In genomic region chr4:54082168-54082567, GRCh38 we compare ENCODE assay signal across 11 cellular contexts. TPM values are rescaled to one million over a fixed set of nuclear protein-coding genes. Genes with fewer than 3 reads are reported as not detected.
DNase-seq lines count a peak whose midpoint lies in the region; ATAC-seq and TF ChIP-seq lines count a peak whose summit lies in the region.
"Had no signal": no experiment of that assay in that cellular context is flagged by ENCODE, and none has a peak within 500 bp of the region (broad histone marks: within the 10 kb centered on the region; RNA-seq: fewer than 3 reads in every experiment).

No MANE protein-coding gene starts in this region.

- no peak overlapping the region for H3K4me3 ChIP-seq in breast epithelium
- no peak overlapping the region for H3K4me3 ChIP-seq in transverse colon
- H3K4me3 ChIP-seq in vagina: no peak overlapping the region

- H3K27ac Mint-ChIP-seq in MCF 10A (ENCODE audit: low read depth, unreplicated experiment): peak overlapping the region; percentile 61
- H3K27ac Mint-ChIP-seq: activated naive CD8-positive, alpha-beta T cell; stimulated activated naive CD8-positive, alpha-beta T cell treated with anti-CD3 and anti-CD28 coated beads, Interleukin-15, Interleukin-2, amounts not matched to agents 100 ng/mL and 50 ng/mL, for 24 hours had no signal

- peaks cover 36% of the 10 kb centered on the region for H3K4me1 Mint-ChIP-seq in MCF 10A (ENCODE audit: insufficient read depth, unreplicated experiment)

- WGBS in transverse colon (ENCODE audit: low coverage in 1 of 2), 2 donors: 36% methylated on average over 1 of the region's 1 CpG; no CpG with 5 or more reads in 1 of the 2 donors

- no peak overlapping the region for H3K27ac ChIP-seq in breast epithelium
- peak overlapping the region; percentile 12 for H3K27ac ChIP-seq in foreskin keratinocyte
- H3K27ac ChIP-seq in transverse colon: no peak overlapping the region
- no peak overlapping the region for H3K27ac ChIP-seq in vagina

- DNase-seq in MCF 10A (ENCODE audit: unreplicated experiment) (peak; percentile 99), breast epithelium (ENCODE audit: low spot score in 2 of 2) (no peak), SW 1271 (lab: John Stamatoyannopoulos, UW) (peak; percentile 76 to 92), foreskin keratinocyte (peak; percentile 98 to 99), transverse colon (peak; percentile 57), vagina (ENCODE audit: extremely low spot score in 2 of 2) (no peak), CD1c-positive myeloid dendritic cell (ENCODE audit: extremely low spot score) (no peak)
- DNase-seq: C1 segment of cervical spinal cord had no signal

- BruUV-seq in MCF 10A (replicated peaks; lab: Mats Ljungman, UMichigan): no TSS peak

- ATAC-seq in foreskin keratinocyte (peak; percentile 90), HG03521 (IDR thresholded peaks at IDR 0.05; ENCODE audit: unreplicated experiment) (no peak)

- intact Hi-C loops in MCF 10A (cut with micrococcal nuclease): loop anchor here (1.0 kb wide), 1 partner anchor 18 kb away; the partner anchor contains the start of gene CHIC2
- intact Hi-C loops in breast epithelium (cut with DNase I; ENCODE audit: low total_unique reads): loop anchor here (10.0 kb wide), 2 partner anchors 97 to 963 kb away; no protein-coding TSS in a partner anchor
- intact Hi-C loops in transverse colon (cut with DNase I; ENCODE audit: low total_unique reads): no loop called here
- intact Hi-C loops in vagina (cut with DNase I): no loop called here

- H3K36me3 Mint-ChIP-seq in MCF 10A (ENCODE audit: insufficient read depth, unreplicated experiment): no peaks in the 10 kb centered on the region

- in situ Hi-C loops in transverse colon (cut with MboI; ENCODE audit: low pct_ligation_motif_present in 1 of 4, low pct_unique_long_range_greater_than_20kb in 1 of 4, low sequenced_read_pairs in 3 of 4): no loop called here

- POLR2A ChIA-PET in MCF 10A (lab: Yijun Ruan, JAX): interaction anchor here (1.0 kb wide), 1 partner anchor 15 kb away, joined by 3 read pairs; no protein-coding TSS in a partner anchor

- H3K27me3 ChIP-seq in breast epithelium (no peaks in the 10 kb centered on the region), foreskin keratinocyte (no peaks in the 10 kb centered on the region), transverse colon (peaks cover 13% of the 10 kb centered on the region), vagina (no peaks in the 10 kb centered on the region)

- no peaks in the 10 kb centered on the region for H3K9me3 Mint-ChIP-seq in MCF 10A (ENCODE audit: unreplicated experiment)
- H3K9me3 Mint-ChIP-seq: stimulated activated naive CD8-positive, alpha-beta T cell treated with anti-CD3 and anti-CD28 coated beads, Interleukin-15, Interleukin-2, amounts not matched to agents 100 ng/mL and 50 ng/mL, for 24 hours had no signal

- no peaks in the 10 kb centered on the region for H3K36me3 ChIP-seq in breast epithelium
- H3K36me3 ChIP-seq in transverse colon: no peaks in the 10 kb centered on the region
- H3K36me3 ChIP-seq in vagina: no peaks in the 10 kb centered on the region

- CTCF ChIA-PET in MCF 10A (lab: Yijun Ruan, JAX): no interaction called here

- H3K4me1 ChIP-seq in breast epithelium (no peaks in the 10 kb centered on the region), foreskin keratinocyte (peaks cover 31% of the 10 kb centered on the region), transverse colon (peaks cover 0 to 8% (median 7%) of the 10 kb centered on the region in 4 donors), vagina (peaks cover 5% of the 10 kb centered on the region)

- H3K9me3 ChIP-seq in breast epithelium (no peaks in the 10 kb centered on the region), transverse colon (no peaks in the 10 kb centered on the region), vagina (no peaks in the 10 kb centered on the region)

- no peaks in the 10 kb centered on the region for H3K27me3 Mint-ChIP-seq in MCF 10A (ENCODE audit: insufficient read depth, unreplicated experiment)
- H3K27me3 Mint-ChIP-seq: activated naive CD8-positive, alpha-beta T cell had no signal

- TF ChIP-seq CTCF in MCF 10A (IDR thresholded peaks at IDR 0.05; ENCODE audit: unreplicated experiment) (no peak), breast epithelium (IDR thresholded peaks at IDR 0.05) (no peak), foreskin keratinocyte (conservative IDR thresholded peaks at IDR 0.05) (no peak), transverse colon (IDR thresholded peaks at IDR 0.05) (no peak), vagina (IDR thresholded peaks at IDR 0.05) (no peak)

- TF ChIP-seq EP300 in transverse colon (IDR thresholded peaks at IDR 0.05; ENCODE audit: low read depth): no peak

- H3K4me3 Mint-ChIP-seq in MCF 10A (ENCODE audit: unreplicated experiment): peak overlapping the region; percentile 5
- H3K4me3 Mint-ChIP-seq: activated naive CD8-positive, alpha-beta T cell; stimulated activated naive CD8-positive, alpha-beta T cell treated with anti-CD3 and anti-CD28 coated beads, Interleukin-15, Interleukin-2, amounts not matched to agents 100 ng/mL and 50 ng/mL, for 24 hours had no signal

- TF ChIP-seq POLR2A in breast epithelium (IDR thresholded peaks at IDR 0.05) (no peak), transverse colon (IDR thresholded peaks at IDR 0.05) (no peak), vagina (IDR thresholded peaks at IDR 0.05) (no peak)

RNA-seq across cellular contexts. Expression of gene CHIC2, which starts 17.8 kb away (rescaled TPM):
- total RNA-seq in MCF 10A (2022) (59.4 and 59.6 TPM in 2 replicates), breast epithelium (10 to 100 TPM; 33.9 to 71.4 (median 47.5) TPM), foreskin keratinocyte (21.8 and 22.4 TPM in 2 replicates), transverse colon (100 to 1,000 TPM in 1 of 4 donors, 10 to 100 TPM in 3; 36.2 to 106 (median 52.0) TPM), vagina (40.0 TPM)
- polyA plus RNA-seq in foreskin keratinocyte: 14.7 and 16.8 TPM in 2 replicates

RNA-seq across cellular contexts. Expression of gene GSX2, which starts 17.8 kb away (rescaled TPM):
- total RNA-seq in MCF 10A (2022): not detected in 2 replicates
- total RNA-seq in breast epithelium: not detected
- total RNA-seq in foreskin keratinocyte: not detected in 2 replicates
- polyA plus RNA-seq in foreskin keratinocyte: not detected in 2 replicates
- not detected for total RNA-seq in transverse colon
- total RNA-seq in vagina: not detected

Comparison
In these comparisons a context has a peak if more than half of its experiments do, and no peak if none do; other contexts are left out.
1. DNase-seq: peak in MCF 10A (single experiment), SW 1271 (2 of 2), foreskin keratinocyte (2 of 2) and transverse colon (single experiment); none in breast epithelium (0 of 2), vagina (0 of 2) and CD1c-positive myeloid dendritic cell (single experiment).
2. intact Hi-C loops: an anchor here in MCF 10A (1.0 kb wide) and breast epithelium (10.0 kb wide); none called in transverse colon and vagina.